Comparison of ENCODE assay signal across 18 cellular contexts in the genomic region with DNA sequence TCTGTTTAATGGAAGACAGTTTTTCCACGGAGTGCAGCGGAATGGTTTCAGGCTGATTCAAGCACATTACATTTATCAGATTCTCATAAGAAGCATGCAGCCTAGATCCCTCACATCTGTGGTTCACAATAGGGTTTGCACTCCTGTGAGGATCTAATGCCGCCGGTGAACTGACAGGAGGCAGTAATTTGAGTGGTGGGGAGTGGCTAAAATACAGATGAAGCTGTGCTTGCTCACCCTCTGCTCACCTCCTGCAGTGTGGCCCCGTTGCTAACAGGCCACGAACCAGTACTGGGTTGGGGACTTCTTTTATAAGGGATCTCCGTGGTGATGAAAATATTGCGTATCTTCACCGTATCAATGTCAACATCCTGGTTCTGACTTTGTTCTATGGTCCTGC.
"Had no signal": no experiment of that assay in that cellular context is flagged by ENCODE, and none has a peak within 500 bp of the region (broad histone marks: within the 10 kb centered on the region; RNA-seq: fewer than 3 reads in every experiment).

No MANE protein-coding gene starts in this region.

- H3K4me2 ChIP-seq: SK-N-SH had no signal

- ATAC-seq: HepG2, T-cell had no signal

- H3K9me3 ChIP-seq: SK-N-SH had no signal

- H3K9me2 ChIP-seq: SK-N-SH had no signal

- H3K4me1 Mint-ChIP-seq: T-cell had no signal

- H3K36me3 Mint-ChIP-seq: T-cell had no signal

- DNase-seq: IMR-90, Kasumi-1, KG1, MM.1S, NCI-H1092 treated with DMSO at 0.1 percent for 48 hours, NCI-H1436, NCI-H187 treated with DMSO at 0.1 percent for 48 hours, NCI-H2029 treated with DMSO at 0.1 percent for 48 hours, NCI-H2107, NCI-H2227 treated with DMSO at 0.1 percent for 48 hours, NCI-H524, NCI-H526 treated with DMSO at 0.1 percent for 48 hours, Right ventricle myocardium superior, RPMI8226, SK-N-SH, SW 1271, T-cell had no signal

- H3K4me3 Mint-ChIP-seq: T-cell had no signal

- H3K9ac ChIP-seq: SK-N-SH had no signal
